In genomic region chr1:200134116-200134515, GRCh38 we compare ENCODE assay signal across 19 cellular contexts.
"Had no signal": no experiment of that assay in that cellular context is flagged by ENCODE, and none has a peak within 500 bp of the region (broad histone marks: within the 10 kb centered on the region; RNA-seq: fewer than 3 reads in every experiment).

No MANE protein-coding gene starts in this region.

- H3K4me1 ChIP-seq: colonic mucosa, left ventricle myocardium inferior, parathyroid adenoma, psoas muscle, testis, tibial nerve had no signal

- DNase-seq: colonic mucosa; dermis blood vessel endothelial cell; foreskin fibroblast; left ventricle myocardium inferior; lower lobe of right lung; mesenchymal stem cell; midbrain; naive B cell; occipital lobe; psoas muscle; stimulated activated CD4-positive, alpha-beta T cell treated with anti-CD3 and anti-CD28 coated beads, Interleukin-2, amount 100 ng/mL, for 24 hours; stimulated activated CD4-positive, alpha-beta T cell treated with anti-CD3 and anti-CD28 coated beads, Interleukin-4, amount 100 ng/mL, for 4 hours; stimulated activated naive B cell treated with anti-CD40 and anti-IgM and Interleukin-4, amounts not matched to agents 10 μg/mL and 1 μg/mL and 100 μg/mL, for 72 hours; stimulated activated naive CD8-positive, alpha-beta T cell treated with anti-CD3 and anti-CD28 coated beads, Interleukin-15, amount 100 ng/mL, for 72 hours; testis had no signal

- H2AFZ ChIP-seq: parathyroid adenoma had no signal

- H3K9me3 ChIP-seq: colonic mucosa, left ventricle myocardium inferior, lower lobe of right lung, psoas muscle, testis, tibial nerve had no signal

- H3K9ac ChIP-seq: parathyroid adenoma had no signal

- ATAC-seq: esophagus mucosa; lower lobe of right lung; psoas muscle; sciatic nerve; stimulated activated naive B cell treated with anti-CD40 and anti-IgM and Interleukin-4, amounts not matched to agents 10 μg/mL and 1 μg/mL and 100 μg/mL, for 72 hours; stimulated activated naive CD8-positive, alpha-beta T cell treated with anti-CD3 and anti-CD28 coated beads, Interleukin-15, amount 100 ng/mL, for 72 hours had no signal

- H3K27me3 ChIP-seq: colonic mucosa, testis, tibial nerve had no signal

- H3K36me3 ChIP-seq: left ventricle myocardium inferior, lower lobe of right lung, tibial nerve had no signal

- H3K4me3 ChIP-seq: colonic mucosa, left ventricle myocardium inferior, lower lobe of right lung, psoas muscle, testis, tibial nerve had no signal

- H3K27ac ChIP-seq: colonic mucosa, left ventricle myocardium inferior, lower lobe of right lung, parathyroid adenoma, psoas muscle, testis, tibial nerve had no signal

- H3K79me2 ChIP-seq: parathyroid adenoma had no signal
